ENCODE assay signal across 9 cellular contexts in genomic region chr13:37158481-37158880, GRCh38. TPM values are rescaled to one million over a fixed set of nuclear protein-coding genes. Genes with fewer than 3 reads are reported as not detected.
"Had no signal": no experiment of that assay in that cellular context is flagged by ENCODE, and none has a peak within 500 bp of the region (broad histone marks: within the 10 kb centered on the region; RNA-seq: fewer than 3 reads in every experiment).

No MANE protein-coding gene starts in this region.

- ATAC-seq: HepG2, K562 had no signal

- DNase-seq: IMR-90, KBM-7, KG1 had no signal

- H3K27ac ChIP-seq: HL-60, KMS-11 had no signal

- H3K4me2 ChIP-seq: KMS-11 had no signal

- H3K9ac ChIP-seq: KMS-11 had no signal

- H3K4me3 ChIP-seq: K562 had no signal

RNA-seq across cellular contexts. Expression of gene CSNK1A1L, which starts 53.0 kb away (rescaled TPM):
- total RNA-seq: HepG2, HT-29, HT1080, IMR-90, K562 had no signal
